In genomic region chr12:68932123-68932700, GRCh38 we compare ENCODE assay signal across 8 cellular contexts. TPM values are rescaled to one million over a fixed set of nuclear protein-coding genes. Genes with fewer than 3 reads are reported as not detected.
DNase-seq lines count a peak whose midpoint lies in the region; ATAC-seq and TF ChIP-seq lines count a peak whose summit lies in the region.

No MANE protein-coding gene starts in this region.

- DNase-seq in CD4-positive, alpha-beta memory T cell = peak in 1 of 5 donors; percentile 26
- DNase-seq in activated CD4-positive, alpha-beta T cell treated with anti-CD3 and anti-CD28 coated beads, Interleukin-2, amount 10 ng/mL, durations not matched to agents 7 days and 5 days = no peak
- DNase-seq in Right ventricle myocardium superior (no peak), prostate gland (ENCODE audit: low spot score) (no peak), NCI-H187 treated with DMSO at 0.1 percent for 48 hours (lab: John Stamatoyannopoulos, UW) (no peak), activated gamma-delta T cell (lab: John Stamatoyannopoulos, UW) (no peak)

- WGBS in prostate gland = 31% methylated on average over 9 of the region's 9 CpGs

- no peaks in the 10 kb centered on the region for H3K9me3 ChIP-seq in CD4-positive, alpha-beta memory T cell (ENCODE audit: control insufficient read depth in 1 of 2, low read length in 2 of 2)
- H3K9me3 ChIP-seq in prostate gland = no peaks in the 10 kb centered on the region

- H3K4me1 ChIP-seq in CD4-positive, alpha-beta memory T cell (ENCODE audit: insufficient read depth, low read length) = peaks cover 13% of the 10 kb centered on the region
- H3K4me1 ChIP-seq in prostate gland (replicated peaks) = no peaks in the 10 kb centered on the region

- H3K27ac Mint-ChIP-seq in CD4-positive, alpha-beta memory T cell = peak overlapping the region in 5 of 7 donors; percentile 14 to 78 (median 52)
- peak overlapping the region; percentile 74 for H3K27ac Mint-ChIP-seq in activated CD4-positive, alpha-beta T cell treated with anti-CD3 and anti-CD28 coated beads, Interleukin-2, amount 10 ng/mL, durations not matched to agents 7 days and 5 days

- H3K27me3 ChIP-seq in CD4-positive, alpha-beta memory T cell (ENCODE audit: insufficient read depth, low read length) = peaks cover 8% of the 10 kb centered on the region
- no peaks in the 10 kb centered on the region for H3K27me3 ChIP-seq in prostate gland (replicated peaks; ENCODE audit: insufficient read depth)

- TF ChIP-seq CTCF in prostate gland (IDR thresholded peaks at IDR 0.05) = no peak

- peaks cover 3 to 7% of the 10 kb centered on the region in 2 donors for H3K27me3 Mint-ChIP-seq in CD4-positive, alpha-beta memory T cell
- peaks cover 28% of the 10 kb centered on the region for H3K27me3 Mint-ChIP-seq in activated CD4-positive, alpha-beta T cell treated with anti-CD3 and anti-CD28 coated beads, Interleukin-2, amount 10 ng/mL, durations not matched to agents 7 days and 5 days

- POLR2A ChIA-PET in CD4-positive, alpha-beta memory T cell (lab: Charles Lee; ENCODE audit: partially characterized antibody) = no interaction called here
- POLR2A ChIA-PET in activated CD4-positive, alpha-beta T cell treated with anti-CD3 and anti-CD28 coated beads, Interleukin-2, amount 10 ng/mL, durations not matched to agents 7 days and 5 days (lab: Charles Lee) = no interaction called here

- peak overlapping the region; percentile 4 to 60 for H3K4me3 ChIP-seq in CD4-positive, alpha-beta memory T cell (ENCODE audit: low read length in 2 of 2)
- H3K4me3 ChIP-seq in prostate gland = peak overlapping the region; percentile 47 to 60

- ATAC-seq in GM19397 (IDR thresholded peaks at IDR 0.05; ENCODE audit: unreplicated experiment) = peak; percentile 36
- ATAC-seq in HG03378 (IDR thresholded peaks at IDR 0.05; ENCODE audit: unreplicated experiment) = peak; percentile 63
- peak; percentile 35 for ATAC-seq in Right ventricle myocardium superior (ENCODE audit: poor library complexity)

- peak overlapping the region; percentile 82 to 93 (median 89) for H3K4me3 Mint-ChIP-seq in CD4-positive, alpha-beta memory T cell
- H3K4me3 Mint-ChIP-seq in activated CD4-positive, alpha-beta T cell treated with anti-CD3 and anti-CD28 coated beads, Interleukin-2, amount 10 ng/mL, durations not matched to agents 7 days and 5 days = peak overlapping the region; percentile 72

- CTCF ChIA-PET in CD4-positive, alpha-beta memory T cell (lab: Charles Lee; ENCODE audit: partially characterized antibody) = interaction anchor here (1.3 kb wide), 1 partner anchor 124 kb away, joined by 4 read pairs; the partner anchor contains the start of gene MDM2
- CTCF ChIA-PET in activated CD4-positive, alpha-beta T cell treated with anti-CD3 and anti-CD28 coated beads, Interleukin-2, amount 10 ng/mL, durations not matched to agents 7 days and 5 days (lab: Charles Lee) = interaction anchor here (0.8 to 1.3 kb wide), 5 partner anchors 40 to 634 kb away, joined by 3 to 5 read pairs (median 3); no protein-coding TSS in a partner anchor

- peaks cover 5 to 9% (median 8%) of the 10 kb centered on the region in 4 donors for H3K4me1 Mint-ChIP-seq in CD4-positive, alpha-beta memory T cell
- peaks cover 15% of the 10 kb centered on the region for H3K4me1 Mint-ChIP-seq in activated CD4-positive, alpha-beta T cell treated with anti-CD3 and anti-CD28 coated beads, Interleukin-2, amount 10 ng/mL, durations not matched to agents 7 days and 5 days

- intact Hi-C loops in CD4-positive, alpha-beta memory T cell (cut with micrococcal nuclease) = loop anchor here (2.0 to 10.0 kb wide), 2 partner anchors 803 to 1663 kb away; partner anchors contain the start of genes CAND1 and RAB3IP
- intact Hi-C loops in Right ventricle myocardium superior (cut with DNase I) (no loop called here), prostate gland (cut with DNase I) (loop anchor here (5.0 kb wide), 1 partner anchor 135 kb away; no protein-coding TSS in a partner anchor)

- no peaks in the 10 kb centered on the region for H3K36me3 Mint-ChIP-seq in CD4-positive, alpha-beta memory T cell
- H3K36me3 Mint-ChIP-seq in activated CD4-positive, alpha-beta T cell treated with anti-CD3 and anti-CD28 coated beads, Interleukin-2, amount 10 ng/mL, durations not matched to agents 7 days and 5 days (ENCODE audit: low read depth) = no peaks in the 10 kb centered on the region

- no peak overlapping the region for H3K27ac ChIP-seq in CD4-positive, alpha-beta memory T cell (ENCODE audit: low read depth, low read length)
- H3K27ac ChIP-seq in prostate gland = peak overlapping the region; percentile 28 to 65

- no peak for TF ChIP-seq POLR2A in prostate gland (IDR thresholded peaks at IDR 0.05)

- H3K36me3 ChIP-seq in CD4-positive, alpha-beta memory T cell (ENCODE audit: insufficient read depth, low read length) = no peaks in the 10 kb centered on the region
- no peaks in the 10 kb centered on the region for H3K36me3 ChIP-seq in prostate gland

- peaks cover 0 to 5% (median 3%) of the 10 kb centered on the region in 8 donors for H3K9me3 Mint-ChIP-seq in CD4-positive, alpha-beta memory T cell
- H3K9me3 Mint-ChIP-seq in activated CD4-positive, alpha-beta T cell treated with anti-CD3 and anti-CD28 coated beads, Interleukin-2, amount 10 ng/mL, durations not matched to agents 7 days and 5 days = peaks cover 12% of the 10 kb centered on the region

RNA-seq across cellular contexts. Expression of gene CPM, which starts 0.8 kb away (rescaled TPM):
- 1 to 10 TPM; 2.0 to 3.1 TPM for total RNA-seq in CD4-positive, alpha-beta memory T cell
- 1 to 10 TPM; 1.3 to 2.5 TPM for polyA plus RNA-seq in CD4-positive, alpha-beta memory T cell
- total RNA-seq in activated CD4-positive, alpha-beta T cell treated with anti-CD3 and anti-CD28 coated beads, Interleukin-2, amount 10 ng/mL, durations not matched to agents 7 days and 5 days = under 1 TPM; 0.27 to 0.87 TPM
- total RNA-seq in Right ventricle myocardium superior (7.7 TPM), prostate gland (10 to 100 TPM; 68.4 TPM)
